In genomic region chr7:129950191-129950940, GRCh38 we compare ENCODE assay signal across 8 cellular contexts. TPM values are rescaled to one million over a fixed set of nuclear protein-coding genes. Genes with fewer than 3 reads are reported as not detected.
A peak's percentile ranks its signal among the peaks of the same experiment; 100 is the strongest.
DNase-seq lines count a peak whose midpoint lies in the region; FAIRE-seq and TF ChIP-seq lines count a peak whose summit lies in the region.

No MANE protein-coding gene starts in this region.

- no peak overlapping the region for H3K4me3 Mint-ChIP-seq in chondrocyte (ENCODE audit: unreplicated experiment)

- no peak for TF ChIP-seq CTCF in WERI-Rb-1 (IDR thresholded peaks at IDR 0.05; ENCODE audit: low read depth, low read length)
- TF ChIP-seq CTCF in keratinocyte (optimal IDR thresholded peaks at IDR 0.05 in 1 of 3, IDR thresholded peaks at IDR 0.05 in 1 of 3, conservative IDR thresholded peaks at IDR 0.05 in 1 of 3; ENCODE audit: extremely low read depth in 1 of 3, insufficient read depth in 2 of 3, low read length in 3 of 3): no peak
- no peak for TF ChIP-seq CTCF in tibial nerve (IDR thresholded peaks at IDR 0.05)
- TF ChIP-seq CTCF in RWPE1 (conservative IDR thresholded peaks at IDR 0.05; ENCODE audit: low read depth): no peak
- TF ChIP-seq CTCF in chondrocyte (IDR thresholded peaks at IDR 0.05): no peak

- peak overlapping the region; percentile 94 for H3K9ac ChIP-seq in keratinocyte (ENCODE audit: control insufficient read depth, extremely low read depth, insufficient read depth, low read length)

- peaks cover 19% of the 10 kb centered on the region for H4K20me1 ChIP-seq in keratinocyte (ENCODE audit: control insufficient read depth, extremely low read depth, insufficient read depth, low read length)

- peaks cover 72% of the 10 kb centered on the region for H3K79me2 ChIP-seq in keratinocyte (ENCODE audit: control insufficient read depth, insufficient read depth, low read length)

- peaks cover 5% of the 10 kb centered on the region for H3K36me3 Mint-ChIP-seq in chondrocyte (ENCODE audit: low read depth)

- no peaks in the 10 kb centered on the region for H3K27me3 Mint-ChIP-seq in chondrocyte (ENCODE audit: low read depth)

- H3K27ac Mint-ChIP-seq in chondrocyte (ENCODE audit: unreplicated experiment): no peak overlapping the region

- H3K9me3 ChIP-seq in HAP-1 (no peaks in the 10 kb centered on the region), WERI-Rb-1 (ENCODE audit: severe bottlenecking) (no peaks in the 10 kb centered on the region), keratinocyte (ENCODE audit: control insufficient read depth, low read depth, low read length) (no peaks in the 10 kb centered on the region), tibial nerve (no peaks in the 10 kb centered on the region)

- in situ Hi-C loops in HAP-1 (cut with MboI; ENCODE audit: low sequenced_read_pairs): no loop called here

- no peaks in the 10 kb centered on the region for H3K9me3 Mint-ChIP-seq in chondrocyte (ENCODE audit: low read depth)

- H3K36me3 ChIP-seq in HAP-1 (replicated peaks) (peaks cover 7% of the 10 kb centered on the region), WERI-Rb-1 (no peaks in the 10 kb centered on the region; the same call in 1 of the 2 replicates), keratinocyte (ENCODE audit: control insufficient read depth in 2 of 2, extremely low read depth in 1 of 2, insufficient read depth in 2 of 2, low read length in 2 of 2) (peaks cover 5 to 10% of the 10 kb centered on the region in 2 experiments), tibial nerve (no peaks in the 10 kb centered on the region)

- H3K9me1 ChIP-seq in keratinocyte (ENCODE audit: control insufficient read depth, extremely low read depth, insufficient read depth, low read length): peaks cover 3% of the 10 kb centered on the region

- H3K4me2 ChIP-seq in keratinocyte (ENCODE audit: control insufficient read depth, extremely low read depth, insufficient read depth, low read depth, low read length): peak overlapping the region; percentile 99

- H3K4me1 ChIP-seq in HAP-1 (peaks cover 20% of the 10 kb centered on the region), keratinocyte (ENCODE audit: control insufficient read depth, extremely low read depth, insufficient read depth, low read length) (peaks cover 27% of the 10 kb centered on the region), tibial nerve (peaks cover 0 to 39% (median 28%) of the 10 kb centered on the region in 4 donors)

- CTCF ChIA-PET in RWPE1 (lab: Yijun Ruan, JAX): interaction anchor here (0.6 kb wide), 1 partner anchor 57 kb away, joined by 4 read pairs; no protein-coding TSS in a partner anchor

- TF ChIP-seq EP300 in tibial nerve (IDR thresholded peaks at IDR 0.05): no peak

- peak overlapping the region; percentile 84 for H3K27ac ChIP-seq in WERI-Rb-1
- peak overlapping the region; percentile 98 for H3K27ac ChIP-seq in keratinocyte (ENCODE audit: control insufficient read depth, insufficient read depth, low read length)
- H3K27ac ChIP-seq in tibial nerve: peak overlapping the region; percentile 94 to 99 (median 98)
- H3K27ac ChIP-seq in RWPE1: no peak overlapping the region; the same call in 1 of the 2 replicates

- FAIRE-seq in keratinocyte (lab: Jason Lieb, UNC): no peak

- H3K4me1 Mint-ChIP-seq in chondrocyte (ENCODE audit: low read depth): peaks cover 21% of the 10 kb centered on the region

- H3K27me3 ChIP-seq in HAP-1 (ENCODE audit: low read depth): no peaks in the 10 kb centered on the region
- H3K27me3 ChIP-seq in WERI-Rb-1 (ENCODE audit: insufficient read depth, low read depth, severe bottlenecking): no peaks in the 10 kb centered on the region
- no peaks in the 10 kb centered on the region for H3K27me3 ChIP-seq in keratinocyte (ENCODE audit: control insufficient read depth, extremely low read depth, insufficient read depth, low read length)
- H3K27me3 ChIP-seq in tibial nerve: no peaks in the 10 kb centered on the region

- no peak overlapping the region for H2AFZ ChIP-seq in keratinocyte (ENCODE audit: control insufficient read depth, low read length)

- 6 to 7% methylated on average over 9 of the region's 9 CpGs for WGBS in tibial nerve, 2 donors

- H3K4me3 ChIP-seq in GM08714 (ENCODE audit: low read length) (peak overlapping the region; percentile 95), HAP-1 (peak overlapping the region; percentile 72), WERI-Rb-1 (ENCODE audit: low read depth, low read length) (peak overlapping the region; percentile 77), keratinocyte (ENCODE audit: control insufficient read depth in 2 of 3, extremely low read depth in 1 of 3, insufficient read depth in 2 of 3, low read depth in 1 of 3, low read length in 3 of 3) (peak overlapping the region; percentile 91 to 93 (median 91)), tibial nerve (peak overlapping the region; percentile 67 to 95 (median 94))

- no peak for TF ChIP-seq POLR2A in tibial nerve (IDR thresholded peaks at IDR 0.05)

- dilution Hi-C loops in keratinocyte (cut with MboI; ENCODE audit: extremely low pct_ligation_motif_present, low sequenced_read_pairs): no loop called here

- DNase-seq in HAP-1 (ENCODE audit: low spot score in 2 of 2): peak; percentile 44 to 64
- DNase-seq in WERI-Rb-1: peak; percentile 35
- no peak for DNase-seq in keratinocyte (ENCODE audit: low read depth, low spot score)
- DNase-seq in tibial nerve (ENCODE audit: low spot score in 2 of 2): no peak
- no peak for DNase-seq in RWPE1 (ENCODE audit: low spot score)
- no peak for DNase-seq in NCI-H526 treated with DMSO at 0.1 percent for 48 hours (lab: John Stamatoyannopoulos, UW)
- no peak for DNase-seq in chondrocyte (ENCODE audit: low spot score)

- POLR2A ChIA-PET in RWPE1 (lab: Yijun Ruan, JAX; ENCODE audit: low non-redundant PET): interaction anchor here (0.6 kb wide), 1 partner anchor 59 kb away, joined by 3 read pairs; no protein-coding TSS in a partner anchor

RNA-seq across cellular contexts. Expression of gene UBE2H, which starts 2.4 kb away (rescaled TPM):
- polyA plus RNA-seq in keratinocyte: 83.7 to 130 TPM (median 100 TPM) in 3 replicates
- 217 TPM for polyA plus RNA-seq in keratinocyte (2011; ENCODE audit: low read depth)
- polyA plus RNA-seq in keratinocyte (2011; cell fraction: cytosol; rRNA removed): 112 and 283 TPM in 2 replicates
- polyA plus RNA-seq in keratinocyte (2011; cell fraction: nucleus; rRNA removed): 208 and 215 TPM in 2 replicates
- polyA plus RNA-seq in keratinocyte (2012; ENCODE audit: low replicate concordance): 66.1 and 86.4 TPM in 2 replicates
- 46.9 to 97.5 TPM (median 79.6 TPM) in 3 replicates for polyA minus RNA-seq in keratinocyte
- 57.2 TPM for polyA minus RNA-seq in keratinocyte (2011; cell fraction: cytosol; rRNA and poly(A)+ RNA removed)
- polyA minus RNA-seq in keratinocyte (2011; cell fraction: nucleus; rRNA and poly(A)+ RNA removed): 60.1 and 145 TPM in 2 replicates
- total RNA-seq in tibial nerve (10 to 100 TPM; 69.6 to 92.3 (median 80.9) TPM), chondrocyte (137 to 172 TPM (median 167 TPM) in 3 replicates)

Comparison
In these comparisons a context has a peak if more than half of its experiments do, and no peak if none do; other contexts are left out.
1. DNase-seq: peak in HAP-1 (2 of 2) and WERI-Rb-1 (single experiment); none in keratinocyte (single experiment), tibial nerve (0 of 2), RWPE1 (single experiment), NCI-H526 treated with DMSO at 0.1 percent for 48 hours (single experiment) and chondrocyte (single experiment).
2. Peak in every context shown above with its lines, with median percentiles within 50 percentile points of each other: H3K4me3 ChIP-seq.